Comparison of ENCODE assay signal across 35 cellular contexts in the genomic region with DNA sequence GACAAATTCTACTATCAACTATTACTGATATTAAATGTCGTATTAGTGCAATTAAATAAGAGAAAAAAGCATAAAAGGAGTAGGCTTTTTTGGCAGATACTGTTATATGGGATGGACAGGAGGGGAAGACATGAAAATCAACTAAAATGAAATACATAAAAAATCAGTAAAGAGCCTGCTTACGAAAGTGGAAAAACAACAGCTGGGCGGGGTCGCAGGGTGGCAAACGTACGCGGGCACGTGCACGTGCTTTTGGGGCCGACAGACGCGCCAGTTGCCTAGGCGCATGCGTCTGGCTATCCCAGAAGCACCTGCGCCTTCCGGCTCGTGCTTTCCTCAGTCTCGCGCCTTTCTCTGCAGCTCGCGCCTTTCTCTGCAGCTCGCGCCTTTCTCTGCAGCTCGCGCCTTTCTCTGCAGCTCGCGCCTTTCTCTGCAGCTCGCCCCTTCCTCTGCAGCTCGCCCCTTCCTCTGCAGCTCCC.
"Had no signal": no experiment of that assay in that cellular context is flagged by ENCODE, and none has a peak within 500 bp of the region (broad histone marks: within the 10 kb centered on the region; RNA-seq: fewer than 3 reads in every experiment).

YY2 (plus strand) TSS at position 51 of the 479 bp plus-strand sequence. CDS start 498 bp downstream, outside the sequence.

- H3K27me3 Mint-ChIP-seq: activated B cell treated with CpG ODN at 0.5 μM for 24 hours; activated CD4-positive, alpha-beta memory T cell treated with anti-CD3 and anti-CD28 coated beads for 36 hours; activated CD4-positive, alpha-beta T cell treated with anti-CD3 and anti-CD28 coated beads, Interleukin-2, amount 10 ng/mL, durations not matched to agents 24 days and 14 days; activated CD8-positive, alpha-beta T cell treated with anti-CD3 and anti-CD28 coated beads for 36 hours; activated naive CD8-positive, alpha-beta T cell treated with anti-CD3 and anti-CD28 coated beads for 36 hours; activated T-helper 17 cell treated with anti-CD3 and anti-CD28 coated beads, Interleukin-2, amount 50 U/mL, for 72 hours had no signal

- H3K9me3 Mint-ChIP-seq: activated B cell treated with CpG ODN at 0.5 μM for 24 hours; activated CD4-positive, alpha-beta memory T cell treated with anti-CD3 and anti-CD28 coated beads for 36 hours; activated CD4-positive, alpha-beta T cell treated with anti-CD3 and anti-CD28 coated beads, Interleukin-2, amount 10 ng/mL, durations not matched to agents 24 days and 14 days; activated CD8-positive, alpha-beta T cell treated with anti-CD3 and anti-CD28 coated beads for 36 hours; activated naive CD4-positive, alpha-beta T cell treated with anti-CD3 and anti-CD28 coated beads for 36 hours; activated naive CD4-positive, alpha-beta T cell treated with anti-CD3 and anti-CD28 coated beads, Interleukin-2, amount 50 U/mL, for 72 hours; activated naive CD8-positive, alpha-beta T cell treated with anti-CD3 and anti-CD28 coated beads for 36 hours; activated T-cell treated with anti-CD3 and anti-CD28 coated beads, Interleukin-2, amount 50 U/mL, for 4 hours; activated T-cell treated with anti-CD3 and anti-CD28 coated beads, Interleukin-2, amount 50 U/mL, for 72 hours; activated T-helper 1 cell treated with anti-CD3 and anti-CD28 coated beads, Interleukin-12 subunit alpha, Interleukin-12 subunit beta, Interleukin-2, Interleukin-4 antibody, amounts not matched to agents 30 ng/mL and 10 ng/mL and 1 ng/mL, durations not matched to agents 14 hours and 24 hours and 36 hours; activated T-helper 17 cell treated with anti-CD3 and anti-CD28 coated beads, Interleukin-2, amount 50 U/mL, for 72 hours; T-helper 1 cell treated with Interleukin-12 subunit alpha and Interleukin-12 subunit beta and Interleukin-4 antibody, amounts not matched to agents 30 μg/mL and 1 μg/mL, for 36 hours; T-helper 2 cell treated with Interferon-gamma antibody and Interleukin-4, amounts not matched to agents 5 μg/mL and 100 μg/mL, for 36 hours had no signal

- H3K36me3 ChIP-seq: adrenal gland, brain microvascular endothelial cell, breast epithelium had no signal

- H3K27ac Mint-ChIP-seq: activated B cell treated with CpG ODN at 0.5 μM for 24 hours; activated CD4-positive, alpha-beta memory T cell treated with anti-CD3 and anti-CD28 coated beads for 36 hours; activated CD4-positive, alpha-beta T cell treated with anti-CD3 and anti-CD28 coated beads, Interleukin-2, amount 10 ng/mL, durations not matched to agents 24 days and 14 days; activated CD8-positive, alpha-beta T cell treated with anti-CD3 and anti-CD28 coated beads for 36 hours; activated naive CD4-positive, alpha-beta T cell treated with anti-CD3 and anti-CD28 coated beads for 36 hours; activated naive CD4-positive, alpha-beta T cell treated with anti-CD3 and anti-CD28 coated beads, Interleukin-2, amount 50 U/mL, for 72 hours; activated naive CD8-positive, alpha-beta T cell treated with anti-CD3 and anti-CD28 coated beads for 36 hours; activated T-cell treated with anti-CD3 and anti-CD28 coated beads, Interleukin-2, amount 50 U/mL, for 72 hours; activated T-helper 1 cell treated with anti-CD3 and anti-CD28 coated beads, Interleukin-12 subunit alpha, Interleukin-12 subunit beta, Interleukin-2, Interleukin-4 antibody, amounts not matched to agents 30 ng/mL and 10 ng/mL and 1 ng/mL, durations not matched to agents 14 hours and 24 hours and 36 hours; activated T-helper 17 cell treated with anti-CD3 and anti-CD28 coated beads, Interleukin-2, amount 50 U/mL, for 72 hours; T-helper 1 cell treated with Interleukin-12 subunit alpha and Interleukin-12 subunit beta and Interleukin-4 antibody, amounts not matched to agents 30 μg/mL and 1 μg/mL, for 36 hours; T-helper 2 cell treated with Interferon-gamma antibody and Interleukin-4, amounts not matched to agents 5 μg/mL and 100 μg/mL, for 36 hours had no signal

- ATAC-seq: activated CD8-positive, alpha-beta T cell treated with anti-CD3 and anti-CD28 coated beads for 36 hours; activated naive CD4-positive, alpha-beta T cell treated with anti-CD3 and anti-CD28 coated beads, Interleukin-2, amount 50 U/mL, for 72 hours; activated T-cell treated with anti-CD3 and anti-CD28 coated beads, Interleukin-2, amount 50 U/mL, for 4 hours; activated T-cell treated with anti-CD3 and anti-CD28 coated beads, Interleukin-2, amount 50 U/mL, for 72 hours; activated T-helper 17 cell treated with anti-CD3 and anti-CD28 coated beads, Interleukin-2, amount 50 U/mL, for 72 hours; body of pancreas had no signal

- H3K4me1 Mint-ChIP-seq: activated B cell treated with CpG ODN at 0.5 μM for 24 hours; activated naive CD8-positive, alpha-beta T cell treated with anti-CD3 and anti-CD28 coated beads for 36 hours; activated T-helper 17 cell treated with anti-CD3 and anti-CD28 coated beads, Interleukin-2, amount 50 U/mL, for 72 hours had no signal

- H3K9me3 ChIP-seq: adrenal gland, body of pancreas had no signal

- DNase-seq: activated B cell treated with CpG ODN at 0.5 μM for 24 hours; activated CD4-positive, alpha-beta memory T cell treated with anti-CD3 and anti-CD28 coated beads for 36 hours; activated CD4-positive, alpha-beta T cell treated with anti-CD3 and anti-CD28 coated beads for 4 hours; activated CD4-positive, alpha-beta T cell treated with anti-CD3 and anti-CD28 coated beads, Interleukin-2, amount 10 ng/mL, durations not matched to agents 24 days and 14 days; activated CD4-positive, alpha-beta T cell treated with anti-CD3 and anti-CD28 coated beads, Interleukin-2, amount 50 U/mL, for 1 hour; activated CD4-positive, alpha-beta T cell treated with anti-CD3 and anti-CD28 coated beads, Interleukin-2, amount 50 U/mL, for 4 hours; activated CD4-positive, CD25-positive, alpha-beta regulatory T cell treated with anti-CD3 and anti-CD28 coated beads, Interleukin-2, amount 50 U/mL, for 72 hours; activated CD8-positive, alpha-beta memory T cell treated with anti-CD3 and anti-CD28 coated beads, Interleukin-2, amount 50 U/mL, for 4 hours; activated CD8-positive, alpha-beta T cell treated with anti-CD3 and anti-CD28 coated beads for 36 hours; activated effector memory CD4-positive, alpha-beta T cell treated with anti-CD3 and anti-CD28 coated beads, Interleukin-2, amount 50 U/mL, for 16 hours; activated gamma-delta T cell treated with Interleukin-2 at 50 U/mL for 16 hours; activated naive CD4-positive, alpha-beta T cell; activated naive CD4-positive, alpha-beta T cell treated with anti-CD3 and anti-CD28 coated beads for 36 hours; activated naive CD4-positive, alpha-beta T cell treated with anti-CD3 and anti-CD28 coated beads, Interleukin-2, amount 50 U/mL, for 16 hours; activated naive CD8-positive, alpha-beta T cell treated with anti-CD3 and anti-CD28 coated beads for 36 hours; activated T-cell treated with anti-CD3 and anti-CD28 coated beads for 4 hours; activated T-cell treated with anti-CD3 and anti-CD28 coated beads, Interleukin-2, amount 50 U/mL, for 1 hour; activated T-cell treated with anti-CD3 and anti-CD28 coated beads, Interleukin-2, amount 50 U/mL, for 4 hours; activated T-cell treated with anti-CD3 and anti-CD28 coated beads, Interleukin-2, amount 50 U/mL, for 72 hours; adrenal gland; amniotic stem cell; aorta; body of pancreas; brain microvascular endothelial cell; central memory CD4-positive, alpha-beta T cell; T-helper 1 cell; T-helper 2 cell; T-helper 9 cell had no signal

- H3K4me1 ChIP-seq: adrenal gland, body of pancreas, breast epithelium had no signal

- H3K4me3 ChIP-seq: adrenal gland, body of pancreas, breast epithelium had no signal

- H3K4me3 Mint-ChIP-seq: activated B cell treated with CpG ODN at 0.5 μM for 24 hours; activated CD4-positive, alpha-beta memory T cell treated with anti-CD3 and anti-CD28 coated beads for 36 hours; activated CD4-positive, alpha-beta T cell treated with anti-CD3 and anti-CD28 coated beads, Interleukin-2, amount 10 ng/mL, durations not matched to agents 24 days and 14 days; activated CD8-positive, alpha-beta T cell treated with anti-CD3 and anti-CD28 coated beads for 36 hours; activated naive CD4-positive, alpha-beta T cell treated with anti-CD3 and anti-CD28 coated beads for 36 hours; activated naive CD8-positive, alpha-beta T cell treated with anti-CD3 and anti-CD28 coated beads for 36 hours; activated T-cell treated with anti-CD3 and anti-CD28 coated beads, Interleukin-2, amount 50 U/mL, for 4 hours; activated T-cell treated with anti-CD3 and anti-CD28 coated beads, Interleukin-2, amount 50 U/mL, for 72 hours; activated T-helper 1 cell treated with anti-CD3 and anti-CD28 coated beads, Interleukin-12 subunit alpha, Interleukin-12 subunit beta, Interleukin-2, Interleukin-4 antibody, amounts not matched to agents 30 ng/mL and 10 ng/mL and 1 ng/mL, durations not matched to agents 14 hours and 24 hours and 36 hours; activated T-helper 17 cell treated with anti-CD3 and anti-CD28 coated beads, Interleukin-2, amount 50 U/mL, for 72 hours; T-helper 1 cell treated with Interleukin-12 subunit alpha and Interleukin-12 subunit beta and Interleukin-4 antibody, amounts not matched to agents 30 μg/mL and 1 μg/mL, for 36 hours; T-helper 2 cell treated with Interferon-gamma antibody and Interleukin-4, amounts not matched to agents 5 μg/mL and 100 μg/mL, for 36 hours had no signal

- H3K27ac ChIP-seq: adrenal gland, body of pancreas, brain microvascular endothelial cell, breast epithelium, VCaP had no signal

- H3K27me3 ChIP-seq: adrenal gland, body of pancreas, brain microvascular endothelial cell, breast epithelium had no signal
